In the genomic region with DNA sequence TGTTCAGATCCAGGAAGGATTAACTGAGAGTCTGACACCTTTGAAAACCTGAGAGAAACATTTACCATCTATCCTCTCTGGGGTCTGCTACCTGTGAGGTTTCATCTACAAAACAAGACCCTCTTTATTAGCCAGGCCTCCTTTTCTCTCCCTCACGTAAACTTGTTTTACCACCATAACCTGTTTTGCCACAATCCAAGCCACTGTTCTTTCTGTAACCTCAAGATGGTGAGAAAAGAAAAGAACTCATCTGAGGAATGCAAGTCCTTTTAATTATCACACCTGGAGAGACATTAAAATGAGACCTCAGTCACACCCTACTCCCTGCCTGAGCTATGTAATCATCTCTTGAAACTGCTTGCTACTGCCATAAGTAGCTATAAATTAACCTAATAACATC, we compare ENCODE assay signal across 21 cellular contexts.
DNase-seq lines count a peak whose midpoint lies in the region; ATAC-seq and TF ChIP-seq lines count a peak whose summit lies in the region.
"Had no signal": no experiment of that assay in that cellular context is flagged by ENCODE, and none has a peak within 500 bp of the region (broad histone marks: within the 10 kb centered on the region; RNA-seq: fewer than 3 reads in every experiment).

No MANE protein-coding gene starts in this region.

- H3K9me3 ChIP-seq in PC-9 (ENCODE audit: insufficient read depth, low read depth) (peaks cover 3% of the 10 kb centered on the region; the same call in 1 of the 2 replicates), iPS-18a (ENCODE audit: control insufficient read depth, low read depth, low read length) (no peaks in the 10 kb centered on the region), psoas muscle (no peaks in the 10 kb centered on the region), right atrium auricular region (no peaks in the 10 kb centered on the region)

- H3K27ac ChIP-seq in GM23338 (ENCODE audit: low read depth) (peak overlapping the region; percentile 93), PC-9 (peak overlapping the region; percentile 57), iPS-18a (ENCODE audit: low read length) (peak overlapping the region; percentile 55), psoas muscle (no peak overlapping the region), right atrium auricular region (no peak overlapping the region)
- H3K27ac ChIP-seq: HL-60 had no signal

- H3K4me2 ChIP-seq in GM23338 (peak overlapping the region; percentile 66), PC-9 (peak overlapping the region; percentile 53)

- POLR2A ChIA-PET in PC-9 (lab: Charles Lee; ENCODE audit: unreplicated experiment): no interaction called here

- H3K36me3 ChIP-seq in GM23338 (ENCODE audit: insufficient read depth): peaks cover 11% of the 10 kb centered on the region; the same call in 1 of the 2 replicates
- no peaks in the 10 kb centered on the region for H3K36me3 ChIP-seq in PC-9 (ENCODE audit: low read depth)
- no peaks in the 10 kb centered on the region for H3K36me3 ChIP-seq in iPS-18a (ENCODE audit: control insufficient read depth, low read depth, low read length)
- no peaks in the 10 kb centered on the region for H3K36me3 ChIP-seq in psoas muscle (ENCODE audit: insufficient read depth in 1 of 2, low read depth in 1 of 2)
- no peaks in the 10 kb centered on the region for H3K36me3 ChIP-seq in right atrium auricular region

- H3K36me3 Mint-ChIP-seq in GM23338 (ENCODE audit: low read depth) (peaks cover 22% of the 10 kb centered on the region), progenitor cell of endocrine pancreas (ENCODE audit: insufficient read depth) (peaks cover 4% of the 10 kb centered on the region)
- H3K36me3 Mint-ChIP-seq: CD8-positive, alpha-beta T cell had no signal

- H4K20me1 ChIP-seq in GM23338 (replicated peaks; ENCODE audit: insufficient read depth) (no peaks in the 10 kb centered on the region), PC-9 (ENCODE audit: insufficient read depth) (no peaks in the 10 kb centered on the region)

- H3K27me3 ChIP-seq in GM23338 (ENCODE audit: insufficient read depth) (no peaks in the 10 kb centered on the region), PC-9 (ENCODE audit: insufficient read depth, low read depth) (no peaks in the 10 kb centered on the region), iPS-18a (ENCODE audit: control insufficient read depth, insufficient read depth, low read length) (no peaks in the 10 kb centered on the region), psoas muscle (ENCODE audit: insufficient read depth in 3 of 3, low read length in 2 of 3) (no peaks in the 10 kb centered on the region), right atrium auricular region (no peaks in the 10 kb centered on the region)

- ATAC-seq in GM23338 (peak; percentile 82), psoas muscle (no peak)
- ATAC-seq: CD8-positive, alpha-beta T cell had no signal

- no peak for TF ChIP-seq CTCF in GM23338 (conservative IDR thresholded peaks at IDR 0.05; ENCODE audit: low read depth in 2 of 2)
- no peak for TF ChIP-seq CTCF in PC-9 (conservative IDR thresholded peaks at IDR 0.05)
- no peak for TF ChIP-seq CTCF in progenitor cell of endocrine pancreas (IDR thresholded peaks at IDR 0.05; ENCODE audit: unreplicated experiment)
- no peak for TF ChIP-seq CTCF in psoas muscle (IDR thresholded peaks at IDR 0.05)
- TF ChIP-seq CTCF in right atrium auricular region (IDR thresholded peaks at IDR 0.05): no peak

- H3F3A ChIP-seq in GM23338 (replicated peaks; ENCODE audit: low read depth): no peaks in the 10 kb centered on the region; the same call in 1 of the 2 replicates
- peaks cover 12% of the 10 kb centered on the region; the same call in 1 of the 2 replicates for H3F3A ChIP-seq in PC-9 (ENCODE audit: insufficient read depth, low read depth)

- H3K4me1 Mint-ChIP-seq in GM23338 (peaks cover 41% of the 10 kb centered on the region), progenitor cell of endocrine pancreas (ENCODE audit: low read depth) (peaks cover 34% of the 10 kb centered on the region)

- peak; percentile 68 for DNase-seq in GM23338 (ENCODE audit: low spot score)
- DNase-seq in PC-9: peak; percentile 59 to 94
- DNase-seq in progenitor cell of endocrine pancreas (ENCODE audit: low spot score, unreplicated experiment): no peak
- DNase-seq in activated T-cell treated with anti-CD3 and anti-CD28 coated beads, Interleukin-2, amount 50 U/mL, for 1 hour: no peak
- no peak for DNase-seq in psoas muscle
- DNase-seq in central memory CD4-positive, alpha-beta T cell: no peak
- DNase-seq in right atrium auricular region (ENCODE audit: low spot score): no peak
- DNase-seq: activated naive CD4-positive, alpha-beta T cell; amniotic stem cell; caudate nucleus; CD8-positive, alpha-beta T cell; DMS79; KG1; NCI-H1092; NCI-H2081; NCI-H524; SHP77; substantia nigra; T-helper 1 cell had no signal

- peaks cover 14% of the 10 kb centered on the region for H3K9me2 ChIP-seq in GM23338 (ENCODE audit: insufficient read depth)
- no peaks in the 10 kb centered on the region for H3K9me2 ChIP-seq in PC-9 (ENCODE audit: insufficient read depth)

- peaks cover 50% of the 10 kb centered on the region for H3K4me1 ChIP-seq in GM23338 (ENCODE audit: insufficient read depth)
- peaks cover 36% of the 10 kb centered on the region for H3K4me1 ChIP-seq in PC-9 (replicated peaks; ENCODE audit: insufficient read depth)
- peaks cover 39% of the 10 kb centered on the region for H3K4me1 ChIP-seq in iPS-18a (ENCODE audit: control insufficient read depth, low read depth, low read length)
- H3K4me1 ChIP-seq in psoas muscle: no peaks in the 10 kb centered on the region
- no peaks in the 10 kb centered on the region for H3K4me1 ChIP-seq in right atrium auricular region

- H3K9ac ChIP-seq in iPS-18a (ENCODE audit: low read length): no peak overlapping the region

- H2AFZ ChIP-seq in GM23338 (no peak overlapping the region), PC-9 (no peak overlapping the region)

- CTCF ChIA-PET in PC-9 (lab: Charles Lee): interaction anchor here (0.9 kb wide), 1 partner anchor 10 kb away, joined by 5 read pairs; no protein-coding TSS in a partner anchor

- H3K4me3 Mint-ChIP-seq in GM23338 (no peak overlapping the region; the same call in 2 of the 3 replicates), progenitor cell of endocrine pancreas (ENCODE audit: low read depth) (peak overlapping the region; percentile 55)
- H3K4me3 Mint-ChIP-seq: CD8-positive, alpha-beta T cell had no signal

- intact Hi-C loops in PC-9 (cut with micrococcal nuclease; ENCODE audit: unreplicated experiment): loop anchor here (1.0 to 5.0 kb wide), 5 partner anchors 11 to 230 kb away; partner anchors contain the start of gene MTCL1
- intact Hi-C loops in psoas muscle (cut with DNase I): no loop called here

- H3K27ac Mint-ChIP-seq in GM23338: peak overlapping the region; percentile 74
- peak overlapping the region; percentile 92 for H3K27ac Mint-ChIP-seq in progenitor cell of endocrine pancreas
- H3K27ac Mint-ChIP-seq: CD8-positive, alpha-beta T cell had no signal

- peaks cover 16% of the 10 kb centered on the region for H3K27me3 Mint-ChIP-seq in GM23338 (ENCODE audit: insufficient read depth, low read depth, poor library complexity)
- H3K27me3 Mint-ChIP-seq in progenitor cell of endocrine pancreas: no peaks in the 10 kb centered on the region

- no TSS peak for BruUV-seq in PC-9 (replicated peaks; lab: Mats Ljungman, UMichigan)

- 90 to 100% (median 98%) methylated on average over 1 of the region's 1 CpG for WGBS in psoas muscle, 3 donors

- H3K79me2 ChIP-seq in GM23338 (replicated peaks; ENCODE audit: insufficient read depth) (no peaks in the 10 kb centered on the region), PC-9 (ENCODE audit: low read depth) (no peaks in the 10 kb centered on the region)

- peaks cover 26% of the 10 kb centered on the region for H3K9me3 Mint-ChIP-seq in GM23338
- peaks cover 13% of the 10 kb centered on the region for H3K9me3 Mint-ChIP-seq in progenitor cell of endocrine pancreas (ENCODE audit: low read depth)
- H3K9me3 Mint-ChIP-seq: CD8-positive, alpha-beta T cell had no signal

- no peak overlapping the region for H3K4me3 ChIP-seq in GM23338
- no peak overlapping the region; the same call in 1 of the 2 replicates for H3K4me3 ChIP-seq in PC-9
- H3K4me3 ChIP-seq in iPS-18a (ENCODE audit: low read length): peak overlapping the region; percentile 26
- no peak overlapping the region for H3K4me3 ChIP-seq in psoas muscle
- H3K4me3 ChIP-seq in right atrium auricular region: no peak overlapping the region

Comparison
In these comparisons a context has a peak if more than half of its experiments do, and no peak if none do; other contexts are left out.
1. DNase-seq: peak in GM23338 (single experiment) and PC-9 (2 of 2); none in progenitor cell of endocrine pancreas (single experiment), activated T-cell treated with anti-CD3 and anti-CD28 coated beads, Interleukin-2, amount 50 U/mL, for 1 hour (single experiment), psoas muscle (0 of 2), central memory CD4-positive, alpha-beta T cell (single experiment) and right atrium auricular region (single experiment).
2. H3K27ac ChIP-seq: peak in GM23338 (single experiment), PC-9 (single experiment) and iPS-18a (single experiment); none in psoas muscle (single experiment) and right atrium auricular region (0 of 2).